10 cellular contexts compared by ENCODE assay signal in genomic region chr2:11417946-11418585, GRCh38. TPM values are rescaled to one million over a fixed set of nuclear protein-coding genes. Genes with fewer than 3 reads are reported as not detected.
A peak's percentile ranks its signal among the peaks of the same experiment; 100 is the strongest.
DNase-seq lines count a peak whose midpoint lies in the region; ATAC-seq and TF ChIP-seq lines count a peak whose summit lies in the region.
"Had no signal": no experiment of that assay in that cellular context is flagged by ENCODE, and none has a peak within 500 bp of the region (broad histone marks: within the 10 kb centered on the region; RNA-seq: fewer than 3 reads in every experiment).

No MANE protein-coding gene starts in this region.

- BruUV-seq in Panc1 (replicated peaks; lab: Mats Ljungman, UMichigan): no TSS peak

- H3K4me1 ChIP-seq in BE2C (no peaks in the 10 kb centered on the region), Panc1 (ENCODE audit: control insufficient read depth, insufficient read depth, low read length) (no peaks in the 10 kb centered on the region)

- CTCF ChIA-PET in Panc1 (lab: Charles Lee): interaction anchor here (0.5 to 1.2 kb wide), 4 partner anchors 10 to 285 kb away, joined by 3 to 4 read pairs (median 4); a partner anchor contains a TSS

- H3K9me3 ChIP-seq in BE2C (no peaks in the 10 kb centered on the region), Panc1 (ENCODE audit: control insufficient read depth, insufficient read depth, low read depth, low read length) (no peaks in the 10 kb centered on the region)

- H3K27me3 ChIP-seq in BE2C (no peaks in the 10 kb centered on the region), Panc1 (ENCODE audit: control insufficient read depth, insufficient read depth, low read length) (no peaks in the 10 kb centered on the region)

- intact Hi-C loops in Panc1 (cut with micrococcal nuclease; ENCODE audit: unreplicated experiment): no loop called here

- H3K4me3 ChIP-seq in BE2C (ENCODE audit: low read depth, low read length) (no peak overlapping the region), Panc1 (ENCODE audit: low read depth in 2 of 2, low read length in 2 of 2) (no peak overlapping the region)
- H3K4me3 ChIP-seq: coronary artery had no signal

- H3K36me3 ChIP-seq in BE2C (no peaks in the 10 kb centered on the region), Panc1 (ENCODE audit: control insufficient read depth, insufficient read depth, low read length) (no peaks in the 10 kb centered on the region)

- in situ Hi-C loops in Panc1 (cut with HindIII; ENCODE audit: low pct_unique_long_range_greater_than_20kb, low sequenced_read_pairs): no loop called here

- ATAC-seq in Panc1 (no peak), GM18858 (IDR thresholded peaks at IDR 0.05; ENCODE audit: unreplicated experiment) (no peak)
- ATAC-seq: stimulated activated effector memory CD8-positive, alpha-beta T cell treated with anti-CD3 and anti-CD28 coated beads, Interleukin-12 subunit alpha, Interleukin-12 subunit beta, amount 100 ng/mL, for 72 hours had no signal

- H3K27ac ChIP-seq in Panc1 (ENCODE audit: low read length): no peak overlapping the region
- H3K27ac ChIP-seq: coronary artery had no signal

- TF ChIP-seq CTCF in BE2C (IDR thresholded peaks at IDR 0.05; ENCODE audit: low read depth, low read length) (peak; percentile 70), GM12874 (IDR thresholded peaks at IDR 0.05; ENCODE audit: insufficient read depth, low read depth, low read length) (peak; percentile 45), Panc1 (IDR thresholded peaks at IDR 0.05) (peak; percentile 75)

- POLR2A ChIA-PET in Panc1 (lab: Charles Lee): interaction anchor here (0.6 to 0.7 kb wide), 2 partner anchors 250 to 534 kb away, joined by 3 to 5 read pairs; no protein-coding TSS in a partner anchor

- DNase-seq in BE2C: no peak
- no peak for DNase-seq in Panc1 (ENCODE audit: low read depth, low spot score)
- DNase-seq in glomerular visceral epithelial cell (ENCODE audit: extremely low spot score): peak; percentile 5
- no peak for DNase-seq in NCI-H1092 treated with DMSO at 0.1 percent for 48 hours (lab: John Stamatoyannopoulos, UW)
- no peak for DNase-seq in NCI-H1417 (lab: John Stamatoyannopoulos, UW)
- DNase-seq in UCSD-AML1 (lab: John Stamatoyannopoulos, UW; ENCODE audit: unreplicated experiment): no peak

RNA-seq across cellular contexts. Expression of gene E2F6, which starts 47.9 kb away (rescaled TPM):
- 36.3 TPM for polyA plus RNA-seq in BE2C (2012; ENCODE audit: insufficient read depth, insufficient read length, low read depth)
- 23.9 TPM for total RNA-seq in Panc1 (2021; ENCODE audit: unreplicated experiment)
- polyA plus RNA-seq in Panc1 (2012; ENCODE audit: insufficient read length): 18.8 TPM
